Comparison of ENCODE assay signal across 21 cellular contexts in genomic region chr2:154527962-154528361, GRCh38.
"Had no signal": no experiment of that assay in that cellular context is flagged by ENCODE, and none has a peak within 500 bp of the region (broad histone marks: within the 10 kb centered on the region; RNA-seq: fewer than 3 reads in every experiment).

No MANE protein-coding gene starts in this region.

- H3K27ac ChIP-seq: breast epithelium, foreskin keratinocyte, hepatocyte, left ventricle myocardium inferior, spleen, testis, vagina had no signal

- ATAC-seq: activated T-cell treated with anti-CD3 and anti-CD28 coated beads, Interleukin-2, amount 50 U/mL, for 72 hours; foreskin keratinocyte; natural killer cell treated with Interleukin-12 subunit alpha and Interleukin-12 subunit beta and Interleukin-15 and Interleukin-18, amount 100 ng/mL, for 72 hours had no signal

- H3K36me3 ChIP-seq: breast epithelium, left ventricle myocardium inferior, spleen, vagina had no signal

- DNase-seq: activated CD4-positive, alpha-beta memory T cell treated with anti-CD3 and anti-CD28 coated beads for 36 hours; activated CD4-positive, alpha-beta T cell treated with anti-CD3 and anti-CD28 coated beads for 48 hours; activated effector memory CD4-positive, alpha-beta T cell treated with Interleukin-2 at 50 U/mL for 16 hours; activated naive CD4-positive, alpha-beta T cell treated with anti-CD3 and anti-CD28 coated beads for 36 hours; activated naive CD8-positive, alpha-beta T cell treated with anti-CD3 and anti-CD28 coated beads, Interleukin-2, amount 10 ng/mL, durations not matched to agents 7 days and 5 days; activated T-cell treated with anti-CD3 and anti-CD28 coated beads, Interleukin-2, amount 50 U/mL, for 72 hours; amniotic stem cell; effector memory CD4-positive, alpha-beta T cell; foreskin keratinocyte; kidney glomerular epithelial cell; left ventricle myocardium inferior; retina; spleen; stimulated activated CD4-positive, alpha-beta T cell treated with anti-CD3 and anti-CD28 coated beads, Interleukin-4, amount 100 ng/mL, for 1 hour; stimulated activated naive CD4-positive, alpha-beta T cell; testis; trophoblast cell had no signal

- H3K27me3 ChIP-seq: breast epithelium, foreskin keratinocyte, hepatocyte, spleen, testis, vagina had no signal

- H3K9me3 ChIP-seq: breast epithelium, left ventricle myocardium inferior, testis, vagina had no signal

- H3K4me3 ChIP-seq: breast epithelium, hepatocyte, left ventricle myocardium inferior, spleen, testis, vagina had no signal

- H3K4me1 ChIP-seq: breast epithelium, foreskin keratinocyte, left ventricle myocardium inferior, spleen, testis, vagina had no signal
